Comparison of ENCODE assay signal across 20 cellular contexts in the genomic region with DNA sequence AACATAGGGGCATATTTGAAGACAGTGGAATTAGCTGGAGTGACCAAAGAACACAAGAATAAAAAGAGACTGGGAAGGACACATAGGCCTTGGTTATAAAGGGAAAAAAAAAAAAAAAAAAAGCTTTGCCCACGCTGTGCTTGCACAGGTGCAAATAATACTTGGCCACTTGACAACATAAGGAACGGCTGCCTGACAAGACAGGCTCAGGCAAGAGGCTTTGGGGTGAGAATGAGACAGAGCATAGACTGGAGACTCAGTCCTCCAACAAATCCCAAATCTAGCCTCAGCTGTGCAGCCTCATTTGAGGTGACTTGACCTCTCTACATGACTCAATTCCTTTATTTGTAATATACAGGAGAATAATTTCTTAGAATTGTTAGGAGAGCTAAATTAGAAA.
DNase-seq lines count a peak whose midpoint lies in the region; TF ChIP-seq lines count a peak whose summit lies in the region.
"Had no signal": no experiment of that assay in that cellular context is flagged by ENCODE, and none has a peak within 500 bp of the region (broad histone marks: within the 10 kb centered on the region; RNA-seq: fewer than 3 reads in every experiment).

No MANE protein-coding gene starts in this region.

- no peaks in the 10 kb centered on the region for H3K36me3 Mint-ChIP-seq in H9 (ENCODE audit: insufficient read depth in 1 of 3, low read depth in 3 of 3)

- H2AK5ac ChIP-seq in H9 (ENCODE audit: insufficient read length, low read length): no peak overlapping the region

- H3K9me3 ChIP-seq in prostate gland (no peaks in the 10 kb centered on the region), H9 (ENCODE audit: control insufficient read depth, low read depth, low read length) (no peaks in the 10 kb centered on the region)
- H3K9me3 ChIP-seq: BLaER1, Caco-2, SJSA1 had no signal

- H3K4ac ChIP-seq in H9 (ENCODE audit: low read depth, low read length): no peak overlapping the region

- no peak for TF ChIP-seq POLR2A in prostate gland (IDR thresholded peaks at IDR 0.05)

- no peak overlapping the region for H3K27ac Mint-ChIP-seq in H9
- H3K27ac Mint-ChIP-seq: CD4-positive, alpha-beta T cell had no signal

- H3K18ac ChIP-seq in H9 (ENCODE audit: insufficient read length, low read depth, low read length): no peak overlapping the region

- H3K27me3 ChIP-seq in prostate gland (replicated peaks; ENCODE audit: insufficient read depth): no peaks in the 10 kb centered on the region
- H3K27me3 ChIP-seq in H9 (ENCODE audit: insufficient read depth, low read length): no peaks in the 10 kb centered on the region
- H3K27me3 ChIP-seq: BLaER1, SJSA1 had no signal

- WGBS in prostate gland: 20% methylated on average over 2 of the region's 2 CpGs
- WGBS in H9 (ENCODE audit: extremely low coverage, insufficient read length, low lambda C conversion rate): no CpG with 5 or more reads among the region's 2 CpGs

- H3K56ac ChIP-seq in H9 (ENCODE audit: insufficient read length, low read depth, low read length): no peak overlapping the region

- no peak overlapping the region for H3T11ph ChIP-seq in H9 (ENCODE audit: low read length)

- H4K91ac ChIP-seq in H9 (ENCODE audit: insufficient read length, low read depth, low read length): no peak overlapping the region

- no peak overlapping the region for H2BK12ac ChIP-seq in H9 (ENCODE audit: insufficient read length, low read depth, low read length)

- H4K8ac ChIP-seq in H9 (replicated peaks; ENCODE audit: insufficient read length, low read depth, low read length): no peak overlapping the region

- H3K9me3 Mint-ChIP-seq in H9: no peaks in the 10 kb centered on the region; a peak in 1 of 5 replicates
- H3K9me3 Mint-ChIP-seq: CD4-positive, alpha-beta T cell had no signal

- H3K27ac ChIP-seq in prostate gland: no peak overlapping the region
- no peak overlapping the region for H3K27ac ChIP-seq in H9 (ENCODE audit: insufficient read length, low read depth, low read length)
- H3K27ac ChIP-seq: BLaER1, SJSA1 had no signal

- H3K4me3 Mint-ChIP-seq in H9: no peak overlapping the region
- H3K4me3 Mint-ChIP-seq: CD4-positive, alpha-beta T cell had no signal

- H4K20me1 ChIP-seq in H9 (ENCODE audit: control insufficient read depth, insufficient read depth, insufficient read length): no peaks in the 10 kb centered on the region
- H4K20me1 ChIP-seq: BLaER1 had no signal

- DNase-seq in DMS79 treated with DMSO at 0.1 percent for 48 hours (lab: John Stamatoyannopoulos, UW) (peak; percentile 39), NCI-H1105 (lab: John Stamatoyannopoulos, UW) (peak; percentile 52), cerebellar cortex (ENCODE audit: low spot score) (peak; percentile 64), prostate gland (ENCODE audit: low spot score) (peak; percentile 16), H9 (no peak), HuH-7 (ENCODE audit: low spot score) (no peak)
- DNase-seq in activated CD8-positive, alpha-beta memory T cell treated with anti-CD3 and anti-CD28 coated beads for 24 hours: no peak
- DNase-seq: Caco-2; CD4-positive, alpha-beta T cell; DMS 273 treated with DMSO at 0.1 percent for 48 hours; GF-D8; NCI-H1092 treated with DMSO at 0.1 percent for 48 hours; NCI-H1694 treated with DMSO at 0.1 percent for 48 hours; NCI-H2081 treated with DMSO at 0.1 percent for 48 hours; NCI-H2227 treated with DMSO at 0.1 percent for 48 hours; NCI-H524; T-helper 1 cell had no signal

- H3K27me3 Mint-ChIP-seq in H9 (ENCODE audit: low read depth): no peaks in the 10 kb centered on the region; the same call in 1 of the 2 replicates

- no peaks in the 10 kb centered on the region for H3K79me1 ChIP-seq in H9 (ENCODE audit: insufficient read depth, low read depth, low read length, poor library complexity, severe bottlenecking)

- no peak overlapping the region for H3K23ac ChIP-seq in H9 (ENCODE audit: insufficient read length, low read depth, low read length)

- intact Hi-C loops in prostate gland (cut with DNase I): no loop called here

- H2BK15ac ChIP-seq in H9 (ENCODE audit: low read depth, low read length): no peak overlapping the region

- H3K79me2 ChIP-seq in H9 (ENCODE audit: insufficient read depth, low read length): no peaks in the 10 kb centered on the region

- no peak overlapping the region for H3K4me3 ChIP-seq in prostate gland
- H3K4me3 ChIP-seq: BLaER1, K562, SJSA1 had no signal

- H3K36me3 ChIP-seq in prostate gland: no peaks in the 10 kb centered on the region
- H3K36me3 ChIP-seq: BLaER1, SJSA1 had no signal

- no peaks in the 10 kb centered on the region for H3K4me1 Mint-ChIP-seq in H9

- H4K5ac ChIP-seq in H9 (ENCODE audit: insufficient read length, low read depth, low read length): no peak overlapping the region

- H3K4me2 ChIP-seq in H9 (ENCODE audit: insufficient read depth, insufficient read length, low read length): no peak overlapping the region
- H3K4me2 ChIP-seq: BLaER1 had no signal

- no peaks in the 10 kb centered on the region for H3K23me2 ChIP-seq in H9 (ENCODE audit: insufficient read length, low read depth, low read length, poor library complexity, severe bottlenecking)

- no peak overlapping the region for H3K9ac ChIP-seq in H9 (ENCODE audit: extremely low read depth, insufficient read length, low read length)
- H3K9ac ChIP-seq: BLaER1 had no signal

- no peak for TF ChIP-seq CTCF in prostate gland (IDR thresholded peaks at IDR 0.05)
- TF ChIP-seq CTCF in H9 (conservative IDR thresholded peaks at IDR 0.05): no peak

- no peak overlapping the region for H2BK120ac ChIP-seq in H9 (ENCODE audit: low read depth, low read length, poor library complexity, severe bottlenecking)

- H2BK5ac ChIP-seq in H9 (ENCODE audit: insufficient read length, low read length): no peak overlapping the region

- H2BK20ac ChIP-seq in H9 (ENCODE audit: low read depth, low read length, poor library complexity, severe bottlenecking): no peak overlapping the region

- no peak overlapping the region for H3K14ac ChIP-seq in H9 (ENCODE audit: insufficient read depth, low read length)

- H2AFZ ChIP-seq in H9 (ENCODE audit: low read length): no peak overlapping the region

- no peaks in the 10 kb centered on the region for H3K4me1 ChIP-seq in prostate gland (replicated peaks)
- no peaks in the 10 kb centered on the region for H3K4me1 ChIP-seq in H9 (ENCODE audit: insufficient read depth, low read length)
- H3K4me1 ChIP-seq: BLaER1, Caco-2 had no signal

Comparison
In these comparisons a context has a peak if more than half of its experiments do, and no peak if none do; other contexts are left out.
1. DNase-seq: peak in DMS79 treated with DMSO at 0.1 percent for 48 hours (single experiment), NCI-H1105 (single experiment), cerebellar cortex (single experiment) and prostate gland (single experiment); none in H9 (single experiment), activated CD8-positive, alpha-beta memory T cell treated with anti-CD3 and anti-CD28 coated beads for 24 hours (single experiment) and HuH-7 (single experiment).